ENCODE assay signal across 13 cellular contexts in genomic region chr7:157177333-157177993, GRCh38.
"Had no signal": no experiment of that assay in that cellular context is flagged by ENCODE, and none has a peak within 500 bp of the region (broad histone marks: within the 10 kb centered on the region; RNA-seq: fewer than 3 reads in every experiment).

No MANE protein-coding gene starts in this region.

- H3K4me3 ChIP-seq: gastroesophageal sphincter, psoas muscle, thoracic aorta, upper lobe of right lung had no signal

- H3K4me3 Mint-ChIP-seq: neural crest cell had no signal

- H3K27ac ChIP-seq: gastroesophageal sphincter, psoas muscle, thoracic aorta, upper lobe of right lung had no signal

- H3K27me3 ChIP-seq: gastroesophageal sphincter, upper lobe of right lung had no signal

- H3K27ac Mint-ChIP-seq: activated T-helper 2 cell treated with anti-CD3 and anti-CD28 coated beads, Interferon-gamma antibody, Interleukin-2, Interleukin-4, amounts not matched to agents 10 μg/mL and 5 μg/mL and 100 μg/mL, durations not matched to agents 14 hours and 24 hours and 36 hours had no signal

- DNase-seq: activated CD4-positive, alpha-beta T cell treated with anti-CD3 and anti-CD28 coated beads, Interleukin-2, amount 50 U/mL, for 4 hours; activated CD4-positive, CD25-positive, alpha-beta regulatory T cell treated with anti-CD3 and anti-CD28 coated beads, Interleukin-2, amount 50 U/mL, for 72 hours; activated naive CD4-positive, alpha-beta T cell treated with anti-CD3 and anti-CD28 coated beads, Interleukin-2, amount 50 U/mL, for 16 hours; activated T-cell treated with anti-CD3 and anti-CD28 coated beads for 4 hours; midbrain; psoas muscle; upper lobe of right lung had no signal

- H3K4me1 ChIP-seq: gastroesophageal sphincter, psoas muscle, upper lobe of right lung had no signal

- H3K4me1 Mint-ChIP-seq: neural crest cell had no signal

- H3K9me3 ChIP-seq: gastroesophageal sphincter, psoas muscle, thoracic aorta, upper lobe of right lung had no signal

- H3K9me3 Mint-ChIP-seq: activated T-helper 2 cell treated with anti-CD3 and anti-CD28 coated beads, Interferon-gamma antibody, Interleukin-2, Interleukin-4, amounts not matched to agents 10 μg/mL and 5 μg/mL and 100 μg/mL, durations not matched to agents 14 hours and 24 hours and 36 hours; neural crest cell had no signal

- ATAC-seq: gastroesophageal sphincter, left lobe of liver, psoas muscle, sciatic nerve, upper lobe of right lung had no signal
